Comparison of ENCODE assay signal across 1 cellular context in the genomic region with DNA sequence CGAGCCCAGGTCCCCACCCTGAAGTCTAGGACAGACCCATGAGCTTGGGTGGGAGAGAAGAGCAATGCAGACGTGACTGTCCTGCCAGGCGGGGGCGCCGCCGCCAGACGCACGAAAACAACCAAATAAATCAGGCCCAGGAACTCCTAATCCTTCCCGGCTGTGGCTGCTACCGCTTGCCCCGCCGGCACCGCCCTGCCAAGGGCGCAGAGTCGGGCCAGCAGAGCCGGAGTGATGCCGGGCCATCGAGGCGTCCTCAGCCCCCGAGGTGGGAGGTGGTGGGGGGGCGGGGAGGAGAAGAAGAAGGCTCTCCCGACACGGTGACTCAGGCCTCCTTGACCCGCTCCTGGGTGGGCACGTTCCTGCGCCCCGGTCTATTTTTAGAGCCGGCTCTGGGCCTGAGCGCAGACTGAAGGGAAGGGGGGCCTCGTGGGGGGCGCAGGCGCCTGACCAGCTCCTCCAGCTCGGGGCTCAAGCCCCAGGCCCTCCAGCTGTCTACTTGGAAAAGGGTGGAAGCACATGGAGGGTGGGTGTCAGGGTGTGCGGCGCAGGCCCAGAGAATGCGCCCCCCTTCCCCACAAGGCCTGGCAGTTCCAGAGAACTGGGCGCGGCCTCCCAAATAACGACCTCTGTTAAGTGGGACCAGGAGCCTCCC.
TF ChIP-seq lines count a peak whose summit lies in the region.

No MANE protein-coding gene starts in this region.

TF ChIP-seq in HepG2, 621 proteins besides CTCF, POLR2A, EP300 and RAD21 (continued from another document):
- TF ChIP-seq, protein P1, sequence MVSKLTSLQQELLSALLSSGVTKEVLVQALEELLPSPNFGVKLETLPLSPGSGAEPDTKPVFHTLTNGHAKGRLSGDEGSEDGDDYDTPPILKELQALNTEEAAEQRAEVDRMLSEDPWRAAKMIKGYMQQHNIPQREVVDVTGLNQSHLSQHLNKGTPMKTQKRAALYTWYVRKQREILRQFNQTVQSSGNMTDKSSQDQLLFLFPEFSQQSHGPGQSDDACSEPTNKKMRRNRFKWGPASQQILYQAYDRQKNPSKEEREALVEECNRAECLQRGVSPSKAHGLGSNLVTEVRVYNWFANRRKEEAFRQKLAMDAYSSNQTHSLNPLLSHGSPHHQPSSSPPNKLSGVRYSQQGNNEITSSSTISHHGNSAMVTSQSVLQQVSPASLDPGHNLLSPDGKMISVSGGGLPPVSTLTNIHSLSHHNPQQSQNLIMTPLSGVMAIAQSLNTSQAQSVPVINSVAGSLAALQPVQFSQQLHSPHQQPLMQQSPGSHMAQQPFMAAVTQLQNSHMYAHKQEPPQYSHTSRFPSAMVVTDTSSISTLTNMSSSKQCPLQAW (CRISPR knock-in tag; IDR thresholded peaks at IDR 0.05) = peak; percentile 24; the same call in 1 of the 2 replicates
- TF ChIP-seq GFI1 (CRISPR knock-in tag; IDR thresholded peaks at IDR 0.05; ENCODE audit: borderline replicate concordance) = peak; percentile 69; the same call in 1 of the 2 replicates
- TF ChIP-seq, protein P2, sequence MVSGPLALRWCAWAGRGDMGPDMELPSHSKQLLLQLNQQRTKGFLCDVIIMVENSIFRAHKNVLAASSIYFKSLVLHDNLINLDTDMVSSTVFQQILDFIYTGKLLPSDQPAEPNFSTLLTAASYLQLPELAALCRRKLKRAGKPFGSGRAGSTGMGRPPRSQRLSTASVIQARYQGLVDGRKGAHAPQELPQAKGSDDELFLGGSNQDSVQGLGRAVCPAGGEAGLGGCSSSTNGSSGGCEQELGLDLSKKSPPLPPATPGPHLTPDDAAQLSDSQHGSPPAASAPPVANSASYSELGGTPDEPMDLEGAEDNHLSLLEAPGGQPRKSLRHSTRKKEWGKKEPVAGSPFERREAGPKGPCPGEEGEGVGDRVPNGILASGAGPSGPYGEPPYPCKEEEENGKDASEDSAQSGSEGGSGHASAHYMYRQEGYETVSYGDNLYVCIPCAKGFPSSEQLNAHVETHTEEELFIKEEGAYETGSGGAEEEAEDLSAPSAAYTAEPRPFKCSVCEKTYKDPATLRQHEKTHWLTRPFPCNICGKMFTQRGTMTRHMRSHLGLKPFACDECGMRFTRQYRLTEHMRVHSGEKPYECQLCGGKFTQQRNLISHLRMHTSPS (CRISPR knock-in tag; IDR thresholded peaks at IDR 0.05; ENCODE audit: low read depth) = no peak
- TF ChIP-seq SMARCC2 (IDR thresholded peaks at IDR 0.05) = no peak
- TF ChIP-seq PHF21A (CRISPR knock-in tag; IDR thresholded peaks at IDR 0.05) = peak; percentile 50; the same call in 1 of the 2 replicates
- peak; percentile 24 for TF ChIP-seq TEAD3 (CRISPR knock-in tag; optimal IDR thresholded peaks at IDR 0.05; ENCODE audit: borderline replicate concordance)
- TF ChIP-seq FOSL2 (CRISPR knock-in tag; IDR thresholded peaks at IDR 0.05) = 0 out of 2 replicates have a peak, but pooled peaks have one; percentile 7
- TF ChIP-seq XRCC5 (optimal IDR thresholded peaks at IDR 0.05; ENCODE audit: low read length) = peak; percentile 28
- TF ChIP-seq TCF12 (IDR thresholded peaks at IDR 0.05) = no peak
- peak; percentile 33; the same call in 1 of the 2 replicates for TF ChIP-seq TCF12 (CRISPR knock-in tag; IDR thresholded peaks at IDR 0.05)
- TF ChIP-seq HNRNPLL (IDR thresholded peaks at IDR 0.05; ENCODE audit: low read depth, low read length, poor library complexity, severe bottlenecking) = peak; percentile 21
- no peak for TF ChIP-seq ATM (IDR thresholded peaks at IDR 0.05; ENCODE audit: borderline replicate concordance)
- peak; percentile 28 for TF ChIP-seq HNRNPK (IDR thresholded peaks at IDR 0.05; ENCODE audit: low read depth, low read length, poor library complexity, severe bottlenecking)
- TF ChIP-seq DNMT3B (CRISPR knock-in tag; conservative IDR thresholded peaks at IDR 0.05) = no peak
- TF ChIP-seq HDAC1 (CRISPR knock-in tag; IDR thresholded peaks at IDR 0.05) = 0 out of 2 replicates have a peak, but pooled peaks have one; percentile 7
- 0 out of 2 replicates have a peak, but pooled peaks have one; percentile 30 for TF ChIP-seq MTERF4 (CRISPR knock-in tag; IDR thresholded peaks at IDR 0.05)
- TF ChIP-seq PITX1 (CRISPR knock-in tag; IDR thresholded peaks at IDR 0.05) = peak; percentile 65; the same call in 1 of the 2 replicates
- TF ChIP-seq STAG1 (CRISPR knock-in tag; IDR thresholded peaks at IDR 0.05) = peak; percentile 50
- TF ChIP-seq, protein P3, sequence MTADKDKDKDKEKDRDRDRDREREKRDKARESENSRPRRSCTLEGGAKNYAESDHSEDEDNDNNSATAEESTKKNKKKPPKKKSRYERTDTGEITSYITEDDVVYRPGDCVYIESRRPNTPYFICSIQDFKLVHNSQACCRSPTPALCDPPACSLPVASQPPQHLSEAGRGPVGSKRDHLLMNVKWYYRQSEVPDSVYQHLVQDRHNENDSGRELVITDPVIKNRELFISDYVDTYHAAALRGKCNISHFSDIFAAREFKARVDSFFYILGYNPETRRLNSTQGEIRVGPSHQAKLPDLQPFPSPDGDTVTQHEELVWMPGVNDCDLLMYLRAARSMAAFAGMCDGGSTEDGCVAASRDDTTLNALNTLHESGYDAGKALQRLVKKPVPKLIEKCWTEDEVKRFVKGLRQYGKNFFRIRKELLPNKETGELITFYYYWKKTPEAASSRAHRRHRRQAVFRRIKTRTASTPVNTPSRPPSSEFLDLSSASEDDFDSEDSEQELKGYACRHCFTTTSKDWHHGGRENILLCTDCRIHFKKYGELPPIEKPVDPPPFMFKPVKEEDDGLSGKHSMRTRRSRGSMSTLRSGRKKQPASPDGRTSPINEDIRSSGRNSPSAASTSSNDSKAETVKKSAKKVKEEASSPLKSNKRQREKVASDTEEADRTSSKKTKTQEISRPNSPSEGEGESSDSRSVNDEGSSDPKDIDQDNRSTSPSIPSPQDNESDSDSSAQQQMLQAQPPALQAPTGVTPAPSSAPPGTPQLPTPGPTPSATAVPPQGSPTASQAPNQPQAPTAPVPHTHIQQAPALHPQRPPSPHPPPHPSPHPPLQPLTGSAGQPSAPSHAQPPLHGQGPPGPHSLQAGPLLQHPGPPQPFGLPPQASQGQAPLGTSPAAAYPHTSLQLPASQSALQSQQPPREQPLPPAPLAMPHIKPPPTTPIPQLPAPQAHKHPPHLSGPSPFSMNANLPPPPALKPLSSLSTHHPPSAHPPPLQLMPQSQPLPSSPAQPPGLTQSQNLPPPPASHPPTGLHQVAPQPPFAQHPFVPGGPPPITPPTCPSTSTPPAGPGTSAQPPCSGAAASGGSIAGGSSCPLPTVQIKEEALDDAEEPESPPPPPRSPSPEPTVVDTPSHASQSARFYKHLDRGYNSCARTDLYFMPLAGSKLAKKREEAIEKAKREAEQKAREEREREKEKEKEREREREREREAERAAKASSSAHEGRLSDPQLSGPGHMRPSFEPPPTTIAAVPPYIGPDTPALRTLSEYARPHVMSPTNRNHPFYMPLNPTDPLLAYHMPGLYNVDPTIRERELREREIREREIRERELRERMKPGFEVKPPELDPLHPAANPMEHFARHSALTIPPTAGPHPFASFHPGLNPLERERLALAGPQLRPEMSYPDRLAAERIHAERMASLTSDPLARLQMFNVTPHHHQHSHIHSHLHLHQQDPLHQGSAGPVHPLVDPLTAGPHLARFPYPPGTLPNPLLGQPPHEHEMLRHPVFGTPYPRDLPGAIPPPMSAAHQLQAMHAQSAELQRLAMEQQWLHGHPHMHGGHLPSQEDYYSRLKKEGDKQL (CRISPR knock-in tag; IDR thresholded peaks at IDR 0.05; ENCODE audit: low read depth) = 0 out of 2 replicates have a peak, but pooled peaks have one; percentile 11
- TF ChIP-seq, protein P4, sequence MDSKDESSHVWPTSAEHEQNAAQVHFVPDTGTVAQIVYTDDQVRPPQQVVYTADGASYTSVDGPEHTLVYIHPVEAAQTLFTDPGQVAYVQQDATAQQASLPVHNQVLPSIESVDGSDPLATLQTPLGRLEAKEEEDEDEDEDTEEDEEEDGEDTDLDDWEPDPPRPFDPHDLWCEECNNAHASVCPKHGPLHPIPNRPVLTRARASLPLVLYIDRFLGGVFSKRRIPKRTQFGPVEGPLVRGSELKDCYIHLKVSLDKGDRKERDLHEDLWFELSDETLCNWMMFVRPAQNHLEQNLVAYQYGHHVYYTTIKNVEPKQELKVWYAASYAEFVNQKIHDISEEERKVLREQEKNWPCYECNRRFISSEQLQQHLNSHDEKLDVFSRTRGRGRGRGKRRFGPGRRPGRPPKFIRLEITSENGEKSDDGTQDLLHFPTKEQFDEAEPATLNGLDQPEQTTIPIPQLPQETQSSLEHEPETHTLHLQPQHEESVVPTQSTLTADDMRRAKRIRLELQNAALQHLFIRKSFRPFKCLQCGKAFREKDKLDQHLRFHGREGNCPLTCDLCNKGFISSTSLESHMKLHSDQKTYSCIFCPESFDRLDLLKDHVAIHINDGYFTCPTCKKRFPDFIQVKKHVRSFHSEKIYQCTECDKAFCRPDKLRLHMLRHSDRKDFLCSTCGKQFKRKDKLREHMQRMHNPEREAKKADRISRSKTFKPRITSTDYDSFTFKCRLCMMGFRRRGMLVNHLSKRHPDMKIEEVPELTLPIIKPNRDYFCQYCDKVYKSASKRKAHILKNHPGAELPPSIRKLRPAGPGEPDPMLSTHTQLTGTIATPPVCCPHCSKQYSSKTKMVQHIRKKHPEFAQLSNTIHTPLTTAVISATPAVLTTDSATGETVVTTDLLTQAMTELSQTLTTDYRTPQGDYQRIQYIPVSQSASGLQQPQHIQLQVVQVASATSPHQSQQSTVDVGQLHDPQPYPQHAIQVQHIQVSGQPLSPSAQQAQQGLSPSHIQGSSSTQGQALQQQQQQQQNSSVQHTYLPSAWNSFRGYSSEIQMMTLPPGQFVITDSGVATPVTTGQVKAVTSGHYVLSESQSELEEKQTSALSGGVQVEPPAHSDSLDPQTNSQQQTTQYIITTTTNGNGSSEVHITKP (CRISPR knock-in tag; IDR thresholded peaks at IDR 0.05; ENCODE audit: low read depth) = no peak
- TF ChIP-seq RFX3 (CRISPR knock-in tag; IDR thresholded peaks at IDR 0.05) = no peak
